Comparison of ENCODE assay signal across 1 cellular context in genomic region chr12:123105427-123105826, GRCh38.
TF ChIP-seq lines count a peak whose summit lies in the region.

No MANE protein-coding gene starts in this region.

TF ChIP-seq in GM23338, 12 proteins besides CTCF, POLR2A, EP300 and RAD21 (continued from another document):
- TF ChIP-seq REST (IDR thresholded peaks at IDR 0.05; ENCODE audit: unreplicated experiment) (no peak), NANOG (IDR thresholded peaks at IDR 0.05; ENCODE audit: borderline replicate concordance) (no peak), POLR2AphosphoS5 (IDR thresholded peaks at IDR 0.05; ENCODE audit: low read depth) (no peak), EZH2 (IDR thresholded peaks at IDR 0.05; ENCODE audit: low read depth, unreplicated experiment) (no peak), ZNF331 (CRISPR knock-in tag; IDR thresholded peaks at IDR 0.05; ENCODE audit: low read depth) (no peak), EZH2phosphoT487 (IDR thresholded peaks at IDR 0.05; ENCODE audit: unreplicated experiment) (no peak)
